Comparison of ENCODE assay signal across 9 cellular contexts in genomic region chr5:8829322-8830029, GRCh38.
A peak's percentile ranks its signal among the peaks of the same experiment; 100 is the strongest.
DNase-seq lines count a peak whose midpoint lies in the region; ATAC-seq and TF ChIP-seq lines count a peak whose summit lies in the region.
"Had no signal": no experiment of that assay in that cellular context is flagged by ENCODE, and none has a peak within 500 bp of the region (broad histone marks: within the 10 kb centered on the region; RNA-seq: fewer than 3 reads in every experiment).

No MANE protein-coding gene starts in this region.

- no peak overlapping the region for H3K4me3 ChIP-seq in Panc1 (ENCODE audit: low read depth in 2 of 2, low read length in 2 of 2)
- no peak overlapping the region for H3K4me3 ChIP-seq in epithelial cell of proximal tubule (ENCODE audit: low read depth, low read length)
- no peak overlapping the region for H3K4me3 ChIP-seq in WERI-Rb-1 (ENCODE audit: low read depth, low read length)

- in situ Hi-C loops in Panc1 (cut with HindIII; ENCODE audit: low pct_unique_long_range_greater_than_20kb, low sequenced_read_pairs) = no loop called here

- H3K4me1 ChIP-seq in Panc1 (ENCODE audit: control insufficient read depth, insufficient read depth, low read length) = no peaks in the 10 kb centered on the region

- no peak overlapping the region for H3K27ac ChIP-seq in Panc1 (ENCODE audit: low read length)
- no peak overlapping the region for H3K27ac ChIP-seq in WERI-Rb-1

- no peaks in the 10 kb centered on the region for H3K27me3 ChIP-seq in Panc1 (ENCODE audit: control insufficient read depth, insufficient read depth, low read length)
- H3K27me3 ChIP-seq in WERI-Rb-1 (ENCODE audit: insufficient read depth, low read depth, severe bottlenecking) = no peaks in the 10 kb centered on the region

- intact Hi-C loops in Panc1 (cut with micrococcal nuclease; ENCODE audit: unreplicated experiment) = no loop called here

- peak; percentile 82 for DNase-seq in COLO829 (ENCODE audit: low spot score)
- peak; percentile 61 for DNase-seq in Panc1 (ENCODE audit: low read depth, low spot score)
- DNase-seq in epithelial cell of proximal tubule (ENCODE audit: low read depth) = peak; percentile 98
- DNase-seq in mucosa of gallbladder (ENCODE audit: low spot score) = peak; percentile 31
- no peak for DNase-seq in WERI-Rb-1
- no peak for DNase-seq in NCI-H1436 treated with DMSO at 0.1 percent for 48 hours (lab: John Stamatoyannopoulos, UW)
- DNase-seq in stimulated activated CD4-positive, alpha-beta T cell treated with anti-CD3 and anti-CD28 coated beads, Interleukin-4, amount 100 ng/mL, for 4 hours = no peak
- DNase-seq: activated CD4-positive, alpha-beta memory T cell treated with anti-CD3 and anti-CD28 coated beads for 36 hours had no signal

- H3K36me3 ChIP-seq in Panc1 (ENCODE audit: control insufficient read depth, insufficient read depth, low read length) (no peaks in the 10 kb centered on the region), WERI-Rb-1 (no peaks in the 10 kb centered on the region)

- H3K9me3 ChIP-seq in Panc1 (ENCODE audit: control insufficient read depth, insufficient read depth, low read depth, low read length) (no peaks in the 10 kb centered on the region), WERI-Rb-1 (ENCODE audit: severe bottlenecking) (no peaks in the 10 kb centered on the region)

- POLR2A ChIA-PET in Panc1 (lab: Charles Lee) = interaction anchor here (0.7 kb wide), 1 partner anchor 332 kb away, joined by 3 read pairs; no protein-coding TSS in a partner anchor

- CTCF ChIA-PET in Panc1 (lab: Charles Lee) = no interaction called here

- peak; percentile 92 for ATAC-seq in Panc1
- ATAC-seq in GM21786 (IDR thresholded peaks at IDR 0.05; ENCODE audit: unreplicated experiment) = no peak

- no peak for TF ChIP-seq CTCF in Panc1 (IDR thresholded peaks at IDR 0.05)
- TF ChIP-seq CTCF in epithelial cell of proximal tubule (conservative IDR thresholded peaks at IDR 0.05; ENCODE audit: low read depth, low read length) = no peak
- no peak for TF ChIP-seq CTCF in WERI-Rb-1 (IDR thresholded peaks at IDR 0.05; ENCODE audit: low read depth, low read length)

- no TSS peak for BruUV-seq in Panc1 (replicated peaks; lab: Mats Ljungman, UMichigan)

Comparison
In these comparisons a context has a peak if more than half of its experiments do, and no peak if none do; other contexts are left out.
1. DNase-seq: peak in COLO829 (single experiment), Panc1 (single experiment), epithelial cell of proximal tubule (single experiment) and mucosa of gallbladder (single experiment); none in WERI-Rb-1 (single experiment), NCI-H1436 treated with DMSO at 0.1 percent for 48 hours (single experiment) and stimulated activated CD4-positive, alpha-beta T cell treated with anti-CD3 and anti-CD28 coated beads, Interleukin-4, amount 100 ng/mL, for 4 hours (0 of 2).